Comparison of ENCODE assay signal across 20 cellular contexts in the genomic region with DNA sequence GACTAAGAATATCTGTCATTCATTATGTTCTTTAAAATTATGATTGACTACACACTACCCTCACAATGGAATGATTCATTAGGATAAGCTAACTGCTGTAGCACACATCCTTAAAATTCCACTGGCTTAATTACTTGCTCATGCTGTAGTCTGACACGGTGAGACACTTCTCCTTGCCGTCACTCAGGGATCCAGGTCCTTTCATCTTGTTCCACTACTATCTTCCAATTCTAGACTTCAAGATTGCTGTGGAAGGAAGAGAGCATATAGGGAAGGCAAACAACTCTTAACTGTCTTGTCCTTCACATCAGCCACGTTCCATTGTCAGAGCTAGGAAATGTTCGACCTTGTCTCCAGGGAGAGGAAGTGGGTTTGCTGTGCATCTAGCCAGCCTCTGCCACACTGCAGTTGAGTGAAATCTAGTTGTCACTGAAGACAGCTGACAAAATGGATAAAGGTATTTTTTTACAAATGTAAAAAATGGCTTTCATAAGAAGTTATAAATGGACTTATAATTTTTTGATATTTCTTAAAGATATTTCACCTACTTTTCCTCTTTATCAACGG. TPM values are rescaled to one million over a fixed set of nuclear protein-coding genes. Genes with fewer than 3 reads are reported as not detected.
DNase-seq lines count a peak whose midpoint lies in the region; ATAC-seq and TF ChIP-seq lines count a peak whose summit lies in the region.
"Had no signal": no experiment of that assay in that cellular context is flagged by ENCODE, and none has a peak within 500 bp of the region (broad histone marks: within the 10 kb centered on the region; RNA-seq: fewer than 3 reads in every experiment).

No MANE protein-coding gene starts in this region.

- H3K36me3 Mint-ChIP-seq in endodermal cell (ENCODE audit: low read depth) (no peaks in the 10 kb centered on the region), neural progenitor cell (peaks cover 14% of the 10 kb centered on the region), Calu3 (ENCODE audit: insufficient read depth, unreplicated experiment) (no peaks in the 10 kb centered on the region)
- H3K36me3 Mint-ChIP-seq in T-helper 2 cell treated with Interferon-gamma antibody and Interleukin-4, amounts not matched to agents 5 μg/mL and 100 μg/mL, for 36 hours (ENCODE audit: low read depth) = no peaks in the 10 kb centered on the region
- H3K36me3 Mint-ChIP-seq: CD4-positive, alpha-beta memory T cell had no signal

- peaks cover 59% of the 10 kb centered on the region for H3K27me3 Mint-ChIP-seq in endodermal cell (ENCODE audit: insufficient read depth)
- H3K27me3 Mint-ChIP-seq in neural progenitor cell (ENCODE audit: insufficient read depth, low read depth) = no peaks in the 10 kb centered on the region
- no peaks in the 10 kb centered on the region for H3K27me3 Mint-ChIP-seq in T-helper 2 cell treated with Interferon-gamma antibody and Interleukin-4, amounts not matched to agents 5 μg/mL and 100 μg/mL, for 36 hours (ENCODE audit: low read depth)
- H3K27me3 Mint-ChIP-seq in Calu3 (ENCODE audit: unreplicated experiment) = no peaks in the 10 kb centered on the region

- H3K27ac Mint-ChIP-seq in endodermal cell (no peak overlapping the region), neural progenitor cell (peak overlapping the region; percentile 30), Calu3 (ENCODE audit: unreplicated experiment) (no peak overlapping the region)
- H3K27ac Mint-ChIP-seq in T-helper 2 cell treated with Interferon-gamma antibody and Interleukin-4, amounts not matched to agents 5 μg/mL and 100 μg/mL, for 36 hours = no peak overlapping the region
- H3K27ac Mint-ChIP-seq: CD4-positive, alpha-beta memory T cell had no signal

- no peak for TF ChIP-seq CTCF in DND-41 (IDR thresholded peaks at IDR 0.05; ENCODE audit: borderline replicate concordance, extremely low read depth, low read length, poor library complexity, severe bottlenecking)
- TF ChIP-seq CTCF in Loucy (conservative IDR thresholded peaks at IDR 0.05; ENCODE audit: low read length) = no peak
- TF ChIP-seq CTCF in endodermal cell (conservative IDR thresholded peaks at IDR 0.05) = no peak
- no peak for TF ChIP-seq CTCF in neural progenitor cell (IDR thresholded peaks at IDR 0.05)
- no peak for TF ChIP-seq CTCF in Calu3 (IDR thresholded peaks at IDR 0.05; ENCODE audit: unreplicated experiment)

- CTCF ChIA-PET in Calu3 (lab: Charles Lee) = no interaction called here

- no peaks in the 10 kb centered on the region for H3K27me3 ChIP-seq in DND-41 (ENCODE audit: insufficient read depth, low read length, poor library complexity)
- no peaks in the 10 kb centered on the region for H3K27me3 ChIP-seq in Loucy (ENCODE audit: insufficient read depth, low read length, poor library complexity, severe bottlenecking)
- H3K27me3 ChIP-seq in endodermal cell (ENCODE audit: control insufficient read depth, insufficient read depth, low read length, poor library complexity, severe bottlenecking) = peaks cover 20% of the 10 kb centered on the region
- no peaks in the 10 kb centered on the region for H3K27me3 ChIP-seq in neural progenitor cell
- H3K27me3 ChIP-seq: SJCRH30 had no signal

- peak overlapping the region; percentile 15; the same call in 1 of the 2 replicates for H3K4me2 ChIP-seq in DND-41 (ENCODE audit: insufficient read depth, low read length)
- H3K4me2 ChIP-seq in Loucy (ENCODE audit: low read depth, low read length, poor library complexity, severe bottlenecking) = peak overlapping the region; percentile 72
- no peak overlapping the region for H3K4me2 ChIP-seq in neural progenitor cell

- H3K4me3 Mint-ChIP-seq in endodermal cell (no peak overlapping the region), neural progenitor cell (no peak overlapping the region), Calu3 (ENCODE audit: low read depth, unreplicated experiment) (no peak overlapping the region)
- H3K4me3 Mint-ChIP-seq in T-helper 2 cell treated with Interferon-gamma antibody and Interleukin-4, amounts not matched to agents 5 μg/mL and 100 μg/mL, for 36 hours = no peak overlapping the region
- H3K4me3 Mint-ChIP-seq: CD4-positive, alpha-beta memory T cell had no signal

- no TSS peak for BruUV-seq in Calu3 (replicated peaks; lab: Mats Ljungman, UMichigan)

- H3K9ac ChIP-seq in DND-41 (ENCODE audit: low read depth, low read length) (no peak overlapping the region), Loucy (ENCODE audit: low read depth, low read length, poor library complexity, severe bottlenecking) (peak overlapping the region; percentile 37), endodermal cell (ENCODE audit: extremely low read depth, low read length, poor library complexity, severe bottlenecking) (no peak overlapping the region), neural progenitor cell (no peak overlapping the region)

- in situ Hi-C loops in ACHN (cut with HindIII; ENCODE audit: low pct_ligation_motif_present, low pct_unique_long_range_greater_than_20kb, low sequenced_read_pairs) = no loop called here

- H2AFZ ChIP-seq in DND-41 (ENCODE audit: low read depth, low read length) (peak overlapping the region; percentile 25; the same call in 1 of the 2 replicates), Loucy (ENCODE audit: low read length) (peak overlapping the region; percentile 89), neural progenitor cell (replicated peaks) (no peak overlapping the region)

- intact Hi-C loops in Calu3 (cut with micrococcal nuclease; ENCODE audit: unreplicated experiment) = no loop called here

- no peak overlapping the region for H3K27ac ChIP-seq in DND-41 (ENCODE audit: low read length)
- peak overlapping the region; percentile 3 for H3K27ac ChIP-seq in endodermal cell (ENCODE audit: low read depth, low read length)
- peak overlapping the region; percentile 46 for H3K27ac ChIP-seq in neural progenitor cell
- H3K27ac ChIP-seq: RWPE1, SJCRH30 had no signal

- no peaks in the 10 kb centered on the region for H4K20me1 ChIP-seq in DND-41 (ENCODE audit: insufficient read depth, low read length)
- H4K20me1 ChIP-seq in Loucy (ENCODE audit: insufficient read depth, low read length, poor library complexity, severe bottlenecking) = no peaks in the 10 kb centered on the region
- peaks cover 71% of the 10 kb centered on the region for H4K20me1 ChIP-seq in neural progenitor cell (ENCODE audit: low read depth)

- ATAC-seq in DND-41 (ENCODE audit: insufficient read depth, low read depth) = peak; percentile 87
- no peak for ATAC-seq in GM18520 (IDR thresholded peaks at IDR 0.05; ENCODE audit: unreplicated experiment)

- no peaks in the 10 kb centered on the region for H3K9me2 ChIP-seq in Loucy (replicated peaks; ENCODE audit: low read depth, low read length)

- peaks cover 7% of the 10 kb centered on the region; the same call in 1 of the 2 replicates for H3K4me1 ChIP-seq in DND-41 (ENCODE audit: insufficient read depth, low read length)
- H3K4me1 ChIP-seq in Loucy (ENCODE audit: insufficient read depth, low read length, poor library complexity, severe bottlenecking) = peaks cover 19% of the 10 kb centered on the region
- H3K4me1 ChIP-seq in endodermal cell (ENCODE audit: control insufficient read depth, insufficient read depth, low read length) = no peaks in the 10 kb centered on the region
- peaks cover 34% of the 10 kb centered on the region for H3K4me1 ChIP-seq in neural progenitor cell
- H3K4me1 ChIP-seq: SJCRH30 had no signal

- no peaks in the 10 kb centered on the region for H3K79me2 ChIP-seq in DND-41 (ENCODE audit: insufficient read depth, low read length)
- no peaks in the 10 kb centered on the region for H3K79me2 ChIP-seq in Loucy (ENCODE audit: insufficient read depth, low read length)
- H3K79me2 ChIP-seq in neural progenitor cell (ENCODE audit: low read depth) = peaks cover 100% of the 10 kb centered on the region

- H3K9me3 Mint-ChIP-seq in endodermal cell = no peaks in the 10 kb centered on the region
- H3K9me3 Mint-ChIP-seq in neural progenitor cell = peaks cover 11% of the 10 kb centered on the region
- H3K9me3 Mint-ChIP-seq in T-helper 2 cell treated with Interferon-gamma antibody and Interleukin-4, amounts not matched to agents 5 μg/mL and 100 μg/mL, for 36 hours = no peaks in the 10 kb centered on the region
- no peaks in the 10 kb centered on the region for H3K9me3 Mint-ChIP-seq in Calu3 (ENCODE audit: low read depth, unreplicated experiment)

- no peak overlapping the region for H3K4me3 ChIP-seq in DND-41 (ENCODE audit: low read depth in 1 of 2, low read length in 2 of 2)
- peak overlapping the region; percentile 47 for H3K4me3 ChIP-seq in Loucy (ENCODE audit: low read length, poor library complexity, severe bottlenecking)
- no peak overlapping the region for H3K4me3 ChIP-seq in endodermal cell (ENCODE audit: low read length)
- H3K4me3 ChIP-seq in neural progenitor cell = no peak overlapping the region
- H3K4me3 ChIP-seq: SJCRH30 had no signal

- DNase-seq in DND-41 (peak; percentile 37), endodermal cell (no peak), neural progenitor cell (ENCODE audit: low spot score) (no peak), ACHN (no peak), Calu3 (no peak)
- DNase-seq in T-helper 2 cell treated with Interferon-gamma antibody and Interleukin-4, amounts not matched to agents 5 μg/mL and 100 μg/mL, for 36 hours (ENCODE audit: low spot score) = no peak
- DNase-seq: CD4-positive, alpha-beta memory T cell; DMS 273 treated with DMSO at 0.1 percent for 48 hours; EL; IMR-90; NCI-H1092; NCI-H1694; NCI-H2107; NCI-H226; NCI-H526 treated with DMSO at 0.1 percent for 48 hours; NK-92 treated with Interleukin-12 subunit alpha and Interleukin-12 subunit beta, amount 100 ng/mL, for 24 hours; SJCRH30 had no signal

- no peaks in the 10 kb centered on the region for H3K36me3 ChIP-seq in DND-41 (ENCODE audit: insufficient read depth, low read length)
- no peaks in the 10 kb centered on the region for H3K36me3 ChIP-seq in Loucy (ENCODE audit: insufficient read depth, low read length)
- H3K36me3 ChIP-seq in endodermal cell (ENCODE audit: control insufficient read depth, insufficient read depth, low read length) = no peaks in the 10 kb centered on the region
- H3K36me3 ChIP-seq in neural progenitor cell = peaks cover 23% of the 10 kb centered on the region
- H3K36me3 ChIP-seq: SJCRH30 had no signal

- no peaks in the 10 kb centered on the region for H3K9me3 ChIP-seq in DND-41 (ENCODE audit: insufficient read depth, low read length, severe bottlenecking)
- H3K9me3 ChIP-seq in Loucy (ENCODE audit: insufficient read depth, low read depth, low read length) = no peaks in the 10 kb centered on the region
- no peaks in the 10 kb centered on the region for H3K9me3 ChIP-seq in endodermal cell (ENCODE audit: control insufficient read depth, low read length)
- no peaks in the 10 kb centered on the region for H3K9me3 ChIP-seq in neural progenitor cell (ENCODE audit: low read depth)
- H3K9me3 ChIP-seq: SJCRH30 had no signal

- peaks cover 7% of the 10 kb centered on the region for H3K4me1 Mint-ChIP-seq in endodermal cell
- H3K4me1 Mint-ChIP-seq in neural progenitor cell = peaks cover 23% of the 10 kb centered on the region
- no peaks in the 10 kb centered on the region for H3K4me1 Mint-ChIP-seq in T-helper 2 cell treated with Interferon-gamma antibody and Interleukin-4, amounts not matched to agents 5 μg/mL and 100 μg/mL, for 36 hours (ENCODE audit: low read depth)
- H3K4me1 Mint-ChIP-seq in Calu3 (ENCODE audit: low read depth, unreplicated experiment) = peaks cover 17% of the 10 kb centered on the region
- H3K4me1 Mint-ChIP-seq: CD4-positive, alpha-beta memory T cell had no signal

- no peaks in the 10 kb centered on the region for H3F3A ChIP-seq in Loucy (ENCODE audit: low read depth)
- H3F3A ChIP-seq in neural progenitor cell (ENCODE audit: low read depth) = peaks cover 60% of the 10 kb centered on the region

- WGBS in endodermal cell (ENCODE audit: insufficient coverage in 1 of 2, insufficient read length in 1 of 2), 2 experiments = 76 to 86% methylated on average over 4 to 5 of the region's 5 CpGs

RNA-seq across cellular contexts. Expression of a gene that starts 30.1 kb away (rescaled TPM):
- total RNA-seq in endodermal cell (1 to 10 TPM; 3.1 to 3.9 TPM), neural progenitor cell (ENCODE audit: low replicate concordance) (251 and 278 TPM in 2 replicates), Calu3 (2022) (3.8 and 4.5 TPM in 2 replicates)
- polyA plus RNA-seq in endodermal cell (2013, experiment 1 of 2) = 50.9 TPM
- 54.0 TPM for polyA plus RNA-seq in endodermal cell (2013, experiment 2 of 2)
- total RNA-seq: CD4-positive, alpha-beta memory T cell; SJCRH30 had no signal

Comparison
In these comparisons a context has a peak if more than half of its experiments do, and no peak if none do; other contexts are left out.
1. RNA of a gene that starts 30.1 kb away (total RNA-seq): 251 to 278 TPM in neural progenitor cell; 3.1 to 3.9 TPM in endodermal cell and 3.8 to 4.5 TPM in Calu3; every median in the first group is over 10 times any median in the second.